Comparison of ENCODE assay signal across 19 cellular contexts in genomic region chr4:80385397-80386280, GRCh38. TPM values are rescaled to one million over a fixed set of nuclear protein-coding genes. Genes with fewer than 3 reads are reported as not detected.
DNase-seq lines count a peak whose midpoint lies in the region; ATAC-seq and TF ChIP-seq lines count a peak whose summit lies in the region.
"Had no signal": no experiment of that assay in that cellular context is flagged by ENCODE, and none has a peak within 500 bp of the region (broad histone marks: within the 10 kb centered on the region; RNA-seq: fewer than 3 reads in every experiment).

No MANE protein-coding gene starts in this region.

- H3K27ac ChIP-seq in right cardiac atrium (ENCODE audit: low read length) = no peak overlapping the region
- H3K27ac ChIP-seq in left ventricle myocardium inferior (replicated peaks) = no peak overlapping the region
- H3K27ac ChIP-seq in lower lobe of right lung = no peak overlapping the region
- no peak overlapping the region for H3K27ac ChIP-seq in CD4-positive, alpha-beta memory T cell (ENCODE audit: low read depth, low read length)
- H3K27ac ChIP-seq: 22Rv1, A549, C4-2B, HL-60 had no signal

- no peaks in the 10 kb centered on the region for H3K36me3 Mint-ChIP-seq in CD4-positive, alpha-beta memory T cell

- peaks cover 0 to 8% (median 3%) of the 10 kb centered on the region in 8 donors for H3K9me3 Mint-ChIP-seq in CD4-positive, alpha-beta memory T cell

- no peak overlapping the region for H3K27ac Mint-ChIP-seq in CD4-positive, alpha-beta memory T cell
- H3K27ac Mint-ChIP-seq: CD4-positive, alpha-beta T cell had no signal

- 91% methylated on average over 25 of the region's 25 CpGs for WGBS in right cardiac atrium

- H3K36me3 ChIP-seq in left ventricle myocardium inferior = no peaks in the 10 kb centered on the region
- H3K36me3 ChIP-seq in lower lobe of right lung = no peaks in the 10 kb centered on the region
- H3K36me3 ChIP-seq in CD4-positive, alpha-beta memory T cell (ENCODE audit: insufficient read depth, low read length) = no peaks in the 10 kb centered on the region
- H3K36me3 ChIP-seq: HAP-1 had no signal

- TF ChIP-seq CTCF in left ventricle myocardium inferior (IDR thresholded peaks at IDR 0.05; ENCODE audit: borderline replicate concordance) (no peak), lower lobe of right lung (IDR thresholded peaks at IDR 0.05) (no peak)

- ATAC-seq in right cardiac atrium (no peak), esophagus mucosa (peak; percentile 11), lower lobe of right lung (peak in 1 of 2 donors; percentile 37), HG03108 (IDR thresholded peaks at IDR 0.05; ENCODE audit: unreplicated experiment) (no peak)
- ATAC-seq: A549 had no signal

- H3K9me3 ChIP-seq in right cardiac atrium (ENCODE audit: control insufficient read depth, low read length) = no peaks in the 10 kb centered on the region
- H3K9me3 ChIP-seq in left ventricle myocardium inferior (replicated peaks) = peaks cover 12% of the 10 kb centered on the region
- no peaks in the 10 kb centered on the region for H3K9me3 ChIP-seq in lower lobe of right lung
- H3K9me3 ChIP-seq in CD4-positive, alpha-beta memory T cell (ENCODE audit: control insufficient read depth in 1 of 2, low read length in 2 of 2) = no peaks in the 10 kb centered on the region
- H3K9me3 ChIP-seq: A549, HAP-1 had no signal

- H3K4me3 ChIP-seq in right cardiac atrium (ENCODE audit: low read length) (no peak overlapping the region), left ventricle myocardium inferior (no peak overlapping the region), lower lobe of right lung (no peak overlapping the region)
- H3K4me3 ChIP-seq in CD4-positive, alpha-beta memory T cell (ENCODE audit: low read length in 2 of 2) = no peak overlapping the region
- H3K4me3 ChIP-seq: A549, HAP-1 had no signal

- POLR2A ChIA-PET in CD4-positive, alpha-beta memory T cell (lab: Charles Lee; ENCODE audit: partially characterized antibody) = no interaction called here

- intact Hi-C loops in right cardiac atrium (cut with DNase I) = no loop called here
- intact Hi-C loops in left ventricle myocardium inferior (cut with micrococcal nuclease) = no loop called here
- intact Hi-C loops in lower lobe of right lung (cut with DNase I) = no loop called here
- intact Hi-C loops in CD4-positive, alpha-beta memory T cell (cut with micrococcal nuclease) = no loop called here

- H3K27me3 ChIP-seq in right cardiac atrium (ENCODE audit: control insufficient read depth, insufficient read depth) = no peaks in the 10 kb centered on the region
- H3K27me3 ChIP-seq in left ventricle myocardium inferior (ENCODE audit: low read depth) = no peaks in the 10 kb centered on the region
- H3K27me3 ChIP-seq in lower lobe of right lung (ENCODE audit: low read depth) = no peaks in the 10 kb centered on the region
- no peaks in the 10 kb centered on the region for H3K27me3 ChIP-seq in CD4-positive, alpha-beta memory T cell (ENCODE audit: insufficient read depth, low read length)

- H3K4me1 Mint-ChIP-seq in CD4-positive, alpha-beta memory T cell = no peaks in the 10 kb centered on the region

- DNase-seq in right cardiac atrium = peak in 2 of 3 donors; percentile 28 to 49
- DNase-seq in left ventricle myocardium inferior = no peak
- DNase-seq in lower lobe of right lung = peak; percentile 40
- DNase-seq in CD4-positive, alpha-beta memory T cell = no peak
- no peak for DNase-seq in cerebellum (ENCODE audit: low spot score)
- DNase-seq: AML-193; CD4-positive, alpha-beta T cell; DMS153; DMS79; GDM1; IMR-90 had no signal

- H3K4me1 ChIP-seq in right cardiac atrium (ENCODE audit: control insufficient read depth, insufficient read depth, low read length) (no peaks in the 10 kb centered on the region), left ventricle myocardium inferior (no peaks in the 10 kb centered on the region), lower lobe of right lung (no peaks in the 10 kb centered on the region)
- no peaks in the 10 kb centered on the region for H3K4me1 ChIP-seq in CD4-positive, alpha-beta memory T cell (ENCODE audit: insufficient read depth, low read length)
- H3K4me1 ChIP-seq: A549, HAP-1 had no signal

- peaks cover 0 to 6% of the 10 kb centered on the region in 2 donors for H3K27me3 Mint-ChIP-seq in CD4-positive, alpha-beta memory T cell
- H3K27me3 Mint-ChIP-seq: CD4-positive, alpha-beta T cell had no signal

- CTCF ChIA-PET in CD4-positive, alpha-beta memory T cell (lab: Charles Lee; ENCODE audit: partially characterized antibody) = no interaction called here

- H3K4me3 Mint-ChIP-seq in CD4-positive, alpha-beta memory T cell = no peak overlapping the region
- H3K4me3 Mint-ChIP-seq: CD4-positive, alpha-beta T cell had no signal

RNA-seq across cellular contexts. Expression of gene CFAP299, which starts 50.1 kb away (rescaled TPM):
- total RNA-seq in right cardiac atrium (not detected), left ventricle myocardium inferior (not detected), esophagus mucosa (not detected), lower lobe of right lung (5.1 TPM), cerebellum (5.5 TPM)
- polyA plus RNA-seq in right cardiac atrium = not detected
- not detected for total RNA-seq in CD4-positive, alpha-beta memory T cell
- not detected for polyA plus RNA-seq in CD4-positive, alpha-beta memory T cell
- total RNA-seq: CD4-positive, alpha-beta T cell; H1 had no signal
- polyA plus RNA-seq: A549, H1 had no signal

Comparison
In these comparisons a context has a peak if more than half of its experiments do, and no peak if none do; other contexts are left out.
1. DNase-seq: peak in right cardiac atrium (2 of 3) and lower lobe of right lung (single experiment); none in left ventricle myocardium inferior (single experiment), CD4-positive, alpha-beta memory T cell (0 of 5) and cerebellum (single experiment).